ENCODE assay signal across 14 cellular contexts in the genomic region with DNA sequence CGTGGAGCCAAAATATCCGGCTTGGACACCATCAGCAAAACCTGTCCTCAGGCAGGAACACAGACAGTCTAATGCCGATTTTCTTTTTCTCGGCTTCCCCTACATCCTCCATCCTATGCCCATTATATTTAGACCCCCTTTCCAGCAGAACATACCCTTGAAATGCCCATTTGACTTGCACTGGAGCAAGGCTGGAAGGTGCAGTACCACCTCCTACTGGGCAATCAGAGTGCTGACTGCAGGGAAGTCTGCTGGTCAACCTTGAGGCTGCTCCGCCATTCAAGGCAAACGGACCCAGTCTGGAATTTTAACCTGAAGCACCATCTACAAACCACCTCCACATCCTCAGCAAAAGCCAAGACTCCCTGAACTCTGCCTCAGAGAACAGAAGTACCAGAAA.
DNase-seq lines count a peak whose midpoint lies in the region; ATAC-seq, FAIRE-seq and TF ChIP-seq lines count a peak whose summit lies in the region.
"Had no signal": no experiment of that assay in that cellular context is flagged by ENCODE, and none has a peak within 500 bp of the region (broad histone marks: within the 10 kb centered on the region; RNA-seq: fewer than 3 reads in every experiment).

No MANE protein-coding gene starts in this region.

- H3K56ac ChIP-seq in H1 (replicated peaks; ENCODE audit: insufficient read length, low read depth, low read length): no peak overlapping the region

- H3K23me2 ChIP-seq in H1 (ENCODE audit: low read depth, low read length): no peaks in the 10 kb centered on the region

- no peak overlapping the region for H3K4me2 ChIP-seq in OCI-LY3 (ENCODE audit: low read length)
- H3K4me2 ChIP-seq in H1 (ENCODE audit: insufficient read depth in 1 of 2, low read depth in 2 of 2, low read length in 2 of 2): no peak overlapping the region
- H3K4me2 ChIP-seq: KMS-11 had no signal

- H3K4ac ChIP-seq in H1 (replicated peaks; ENCODE audit: insufficient read length, low read depth, low read length): no peak overlapping the region

- no peak overlapping the region for H2BK20ac ChIP-seq in H1 (ENCODE audit: low read length)

- no peak overlapping the region for H3K9ac ChIP-seq in OCI-LY3 (ENCODE audit: low read length)
- H3K9ac ChIP-seq in H1 (replicated peaks in 1 of 4; ENCODE audit: extremely low read depth in 1 of 4, low read depth in 3 of 4, low read length in 3 of 4): no peak overlapping the region
- H3K9ac ChIP-seq: KMS-11 had no signal

- no peak overlapping the region for H4K5ac ChIP-seq in H1 (ENCODE audit: insufficient read length, low read depth, low read length)

- TF ChIP-seq POLR2A in H1 (IDR thresholded peaks at IDR 0.05; ENCODE audit: control extremely low read depth in 1 of 2, low read depth in 2 of 2, low read length in 2 of 2): no peak

- no peak overlapping the region for H4K91ac ChIP-seq in H1 (replicated peaks; ENCODE audit: insufficient read length, low read length)

- H4K20me1 ChIP-seq in OCI-LY3 (ENCODE audit: insufficient read depth, low read length) (no peaks in the 10 kb centered on the region), H1 (replicated peaks in 1 of 2; ENCODE audit: control insufficient read depth in 1 of 2, insufficient read depth in 2 of 2, low read length in 2 of 2) (no peaks in the 10 kb centered on the region)

- DNase-seq in GM06990 (ENCODE audit: extremely low read depth, insufficient read length): no peak
- no peak for DNase-seq in H1 (ENCODE audit: low read depth in 1 of 2, low spot score in 2 of 2)
- no peak for DNase-seq in retinal pigment epithelial cell (ENCODE audit: low read depth)
- no peak for DNase-seq in HT-29 (ENCODE audit: low spot score)
- no peak for DNase-seq in T-helper 2 cell
- DNase-seq: BE2C, DMS 273 treated with DMSO at 0.1 percent for 48 hours, NCI-H1417 treated with DMSO at 0.1 percent for 48 hours, NCI-H2029 treated with DMSO at 0.1 percent for 48 hours, NCI-H524, SHP77 treated with DMSO at 0.1 percent for 48 hours had no signal

- H3K27ac ChIP-seq in OCI-LY3 (ENCODE audit: low read length) (no peak overlapping the region), H1 (ENCODE audit: low read depth, low read length) (no peak overlapping the region)
- H3K27ac ChIP-seq: KMS-11 had no signal

- no peaks in the 10 kb centered on the region; the same call in 1 of the 2 replicates for H3K27me3 ChIP-seq in GM06990 (replicated peaks; ENCODE audit: control insufficient read depth, insufficient read depth, low read length)
- no peaks in the 10 kb centered on the region; the same call in none of the 2 replicates for H3K27me3 ChIP-seq in OCI-LY3 (ENCODE audit: low read depth, low read length)
- no peaks in the 10 kb centered on the region for H3K27me3 ChIP-seq in H1 (replicated peaks in 1 of 4; ENCODE audit: control insufficient read depth in 3 of 4, extremely low read depth in 1 of 4, insufficient read depth in 3 of 4, low read length in 3 of 4)
- H3K27me3 ChIP-seq: BE2C had no signal

- no peak for FAIRE-seq in H1 (lab: Jason Lieb, UNC)

- H3K23ac ChIP-seq in H1 (ENCODE audit: insufficient read length): no peak overlapping the region

- H4K8ac ChIP-seq in H1 (ENCODE audit: extremely low read depth, insufficient read depth, low read length): no peak overlapping the region

- no peak for TF ChIP-seq EP300 in H1 (IDR thresholded peaks at IDR 0.05; ENCODE audit: borderline replicate concordance in 1 of 2, low read depth in 2 of 2, low read length in 2 of 2)

- POLR2A ChIA-PET in H1 (lab: Charles Lee; ENCODE audit: partially characterized antibody): no interaction called here

- peak; percentile 45 to 59 for TF ChIP-seq RAD21 in H1 (IDR thresholded peaks at IDR 0.05 in 1 of 2, conservative IDR thresholded peaks at IDR 0.05 in 1 of 2; ENCODE audit: low read depth in 2 of 2, low read length in 2 of 2)

- H3K79me2 ChIP-seq in OCI-LY3 (ENCODE audit: low read length): no peaks in the 10 kb centered on the region
- peaks cover 0 to 2% of the 10 kb centered on the region in 2 experiments; a peak in 1 of 4 replicates for H3K79me2 ChIP-seq in H1 (ENCODE audit: control insufficient read depth in 1 of 2, insufficient read depth in 2 of 2, low read length in 2 of 2)

- 99% methylated on average over 6 of the region's 6 CpGs; no CpG with 5 or more reads in 1 of the 2 experiments for WGBS in H1 (ENCODE audit: extremely low coverage in 1 of 2, insufficient coverage in 1 of 2, insufficient read length in 1 of 2, insufficient replicate concordance in 2 of 2, low coverage in 1 of 2, low lambda C conversion rate in 2 of 2, missing lambda C conversion rate in 1 of 2), 2 experiments

- H2BK12ac ChIP-seq in H1 (ENCODE audit: low read depth, low read length): no peak overlapping the region

- H3K18ac ChIP-seq in H1 (ENCODE audit: extremely low read depth, low read length): no peak overlapping the region

- H3K79me1 ChIP-seq in H1 (ENCODE audit: low read depth, low read length): peaks cover 2% of the 10 kb centered on the region; the same call in 1 of the 2 replicates

- H2BK5ac ChIP-seq in H1 (ENCODE audit: low read depth, low read length): no peak overlapping the region

- H2BK120ac ChIP-seq in H1 (replicated peaks; ENCODE audit: low read depth, low read length): no peak overlapping the region

- TF ChIP-seq CTCF in GM06990 (IDR thresholded peaks at IDR 0.05; ENCODE audit: insufficient read depth, low read length, poor library complexity, severe bottlenecking) (peak; percentile 25), OCI-LY3 (IDR thresholded peaks at IDR 0.05; ENCODE audit: low read depth, low read length) (peak; percentile 20; the same call in 1 of the 2 replicates), H1 (IDR thresholded peaks at IDR 0.05; ENCODE audit: control extremely low read depth in 1 of 3, insufficient read depth in 1 of 3, low read depth in 1 of 3, low read length in 3 of 3) (peak; percentile 41 to 68 (median 58); a peak in 3 of 4 replicates), retinal pigment epithelial cell (conservative IDR thresholded peaks at IDR 0.05; ENCODE audit: low read depth, low read length) (peak; percentile 11)

- CTCF ChIA-PET in H1 (lab: Charles Lee; ENCODE audit: partially characterized antibody): interaction anchor here (0.8 to 1.1 kb wide), 2 partner anchors 11 to 272 kb away, joined by 3 read pairs; no protein-coding TSS in a partner anchor

- H3K4me1 ChIP-seq in OCI-LY3 (ENCODE audit: low read length): peaks cover 7% of the 10 kb centered on the region
- H3K4me1 ChIP-seq in H1 (replicated peaks in 1 of 4; ENCODE audit: control insufficient read depth in 3 of 4, insufficient read depth in 4 of 4, low read length in 3 of 4): no peaks in the 10 kb centered on the region; a peak in 1 of 7 replicates
- H3K4me1 ChIP-seq: BE2C had no signal

- H2AK5ac ChIP-seq in H1 (ENCODE audit: low read depth, low read length): no peak overlapping the region

- H3K36me3 ChIP-seq in GM06990 (ENCODE audit: control insufficient read depth, insufficient read depth, low read length) (no peaks in the 10 kb centered on the region), OCI-LY3 (replicated peaks; ENCODE audit: low read depth, low read length) (no peaks in the 10 kb centered on the region), H1 (ENCODE audit: control insufficient read depth in 2 of 4, insufficient read depth in 4 of 4, low read length in 3 of 4) (no peaks in the 10 kb centered on the region; a peak in 1 of 8 replicates)
- H3K36me3 ChIP-seq: BE2C had no signal

- no peak overlapping the region for H3K4me3 ChIP-seq in GM06990 (replicated peaks; ENCODE audit: low read depth, low read length)
- H3K4me3 ChIP-seq in OCI-LY3 (ENCODE audit: low read length): no peak overlapping the region
- H3K4me3 ChIP-seq in H1 (ENCODE audit: extremely low read depth in 1 of 4, insufficient read depth in 2 of 4, low read depth in 3 of 4, low read length in 4 of 4): no peak overlapping the region
- H3K4me3 ChIP-seq in retinal pigment epithelial cell (ENCODE audit: low read length): no peak overlapping the region

- H3K14ac ChIP-seq in H1 (ENCODE audit: insufficient read length): no peak overlapping the region

- no peak overlapping the region for H2AFZ ChIP-seq in OCI-LY3 (ENCODE audit: low read depth, low read length)
- H2AFZ ChIP-seq in H1 (ENCODE audit: low read length): no peak overlapping the region

- H2BK15ac ChIP-seq in H1 (ENCODE audit: low read length): no peak overlapping the region

- H3K9me3 ChIP-seq in OCI-LY3 (ENCODE audit: insufficient read depth, low read length): no peaks in the 10 kb centered on the region
- no peaks in the 10 kb centered on the region for H3K9me3 ChIP-seq in H1 (ENCODE audit: insufficient read depth in 2 of 2, low read depth in 1 of 2, low read length in 1 of 2)
- H3K9me3 ChIP-seq: BE2C had no signal

- ATAC-seq in HG03432 (IDR thresholded peaks at IDR 0.05; ENCODE audit: unreplicated experiment): no peak

TF ChIP-seq in H1, 55 proteins besides CTCF, POLR2A, EP300 and RAD21:
- no peak for TF ChIP-seq KDM1A (IDR thresholded peaks at IDR 0.05; ENCODE audit: borderline replicate concordance, low read length)
